Comparison of ENCODE assay signal across 23 cellular contexts in the genomic region with DNA sequence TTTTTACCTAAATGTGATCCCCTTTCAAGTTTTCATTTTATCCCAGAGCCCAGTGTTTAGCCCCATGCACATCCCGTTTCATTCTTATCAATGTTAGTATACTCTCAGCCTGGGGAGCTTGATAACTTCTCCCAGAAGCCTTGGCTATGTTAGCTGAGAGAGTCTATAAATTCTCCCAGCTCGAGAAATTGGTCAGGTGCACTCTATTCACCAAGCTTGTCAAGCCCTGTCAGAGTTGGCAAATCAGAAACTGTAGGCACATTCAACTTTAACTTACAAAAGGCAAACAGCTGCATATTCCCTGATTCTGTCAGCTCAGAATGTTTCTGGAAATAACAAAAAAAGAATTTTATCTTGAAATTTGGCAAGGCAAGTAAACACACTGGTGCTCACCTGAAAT.
"Had no signal": no experiment of that assay in that cellular context is flagged by ENCODE, and none has a peak within 500 bp of the region (broad histone marks: within the 10 kb centered on the region; RNA-seq: fewer than 3 reads in every experiment).

No MANE protein-coding gene starts in this region.

- H3K27ac ChIP-seq: colonic mucosa, epithelial cell of prostate, esophagus muscularis mucosa, foreskin keratinocyte, gastroesophageal sphincter, heart right ventricle, left lung, lower lobe of right lung had no signal

- H3K4me3 ChIP-seq: colonic mucosa, esophagus muscularis mucosa, gastroesophageal sphincter, heart right ventricle, left lung, lower lobe of right lung, mucosa of descending colon had no signal

- H3K27me3 ChIP-seq: colonic mucosa, esophagus muscularis mucosa, foreskin keratinocyte, gastroesophageal sphincter, heart right ventricle, left lung had no signal

- ATAC-seq: effector memory CD8-positive, alpha-beta T cell; foreskin keratinocyte; gastroesophageal sphincter; heart right ventricle; left cardiac atrium; left lung; left ventricle myocardium superior; lower lobe of right lung; mucosa of descending colon had no signal

- FAIRE-seq: endometrium, frontal cortex, islet of Langerhans, keratinocyte had no signal

- H3K36me3 ChIP-seq: colonic mucosa, esophagus muscularis mucosa, gastroesophageal sphincter, heart right ventricle, left lung, lower lobe of right lung had no signal

- DNase-seq: colonic mucosa; cortex of kidney; effector CD8-positive, alpha-beta T cell; effector memory CD8-positive, alpha-beta T cell; endodermal cell; foreskin keratinocyte; head of caudate nucleus; heart right ventricle; hippocampal formation; left cardiac atrium; left lung; left ventricle myocardium superior; lower lobe of right lung; mesenchymal stem cell; mucosa of descending colon; naive B cell had no signal

- H3K9me3 ChIP-seq: colonic mucosa, lower lobe of right lung had no signal

- H3K4me1 ChIP-seq: colonic mucosa, esophagus muscularis mucosa, foreskin keratinocyte, gastroesophageal sphincter, heart right ventricle, left lung, lower lobe of right lung had no signal
